ENCODE assay signal across 8 cellular contexts in the genomic region with DNA sequence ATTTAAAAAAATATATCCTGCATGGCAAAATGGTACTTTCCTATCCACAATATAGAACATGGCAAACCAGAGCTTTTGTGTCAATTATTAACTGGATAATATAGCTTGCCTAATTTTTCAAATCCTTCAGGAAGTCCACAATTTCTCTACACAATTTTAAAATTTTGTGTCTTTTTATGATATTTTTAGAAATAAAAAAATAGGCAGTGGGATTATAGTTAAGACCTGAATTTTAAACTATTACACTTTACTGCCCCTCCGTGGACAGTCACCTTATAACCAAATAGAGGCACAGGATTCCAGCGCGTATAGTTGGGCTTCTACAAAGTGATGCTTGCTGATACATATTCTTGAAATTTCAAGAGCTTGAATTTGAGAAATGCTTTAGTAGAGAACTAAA. TPM values are rescaled to one million over a fixed set of nuclear protein-coding genes. Genes with fewer than 3 reads are reported as not detected.
DNase-seq lines count a peak whose midpoint lies in the region; ATAC-seq and TF ChIP-seq lines count a peak whose summit lies in the region.

No MANE protein-coding gene starts in this region.

- no peak overlapping the region for H3K27ac Mint-ChIP-seq in activated naive CD8-positive, alpha-beta T cell treated with anti-CD3 and anti-CD28 coated beads for 36 hours

- ATAC-seq in HG02763 (IDR thresholded peaks at IDR 0.05; ENCODE audit: unreplicated experiment): no peak
- no peak for ATAC-seq in HG02678 (IDR thresholded peaks at IDR 0.05; ENCODE audit: unreplicated experiment)

- no peaks in the 10 kb centered on the region for H3K9me3 Mint-ChIP-seq in activated naive CD8-positive, alpha-beta T cell treated with anti-CD3 and anti-CD28 coated beads for 36 hours

- H3K9me2 ChIP-seq in hepatocyte (replicated peaks; ENCODE audit: insufficient read depth): no peaks in the 10 kb centered on the region

- WGBS in hepatocyte (ENCODE audit: low lambda C conversion rate, missing lambda C conversion rate): 3% methylated on average over 3 of the region's 3 CpGs

- CTCF ChIA-PET in AG04449 (lab: Yijun Ruan, JAX): interaction anchor here (0.7 to 3.8 kb wide), 37 partner anchors 9 to 518 kb away, joined by 3 to 79 read pairs (median 4); a partner anchor contains a TSS
- CTCF ChIA-PET in GM10248 (lab: Yijun Ruan, JAX): interaction anchor here (0.8 to 5.1 kb wide), 15 partner anchors 10 to 520 kb away, joined by 3 to 44 read pairs (median 3); no protein-coding TSS in a partner anchor

- H3K79me2 ChIP-seq in hepatocyte: peaks cover 6% of the 10 kb centered on the region

- H3K27ac ChIP-seq in hepatocyte: no peak overlapping the region

- no peaks in the 10 kb centered on the region for H3K36me3 ChIP-seq in hepatocyte (replicated peaks; ENCODE audit: insufficient read depth, low read depth)

- no peak overlapping the region for H3K4me3 Mint-ChIP-seq in activated naive CD8-positive, alpha-beta T cell treated with anti-CD3 and anti-CD28 coated beads for 36 hours

- peaks cover 6% of the 10 kb centered on the region for H3K4me1 ChIP-seq in hepatocyte (ENCODE audit: insufficient read depth)

- H3K4me1 Mint-ChIP-seq in activated naive CD8-positive, alpha-beta T cell treated with anti-CD3 and anti-CD28 coated beads for 36 hours: peaks cover 19% of the 10 kb centered on the region

- H3K9me3 ChIP-seq in hepatocyte (ENCODE audit: low read depth): no peaks in the 10 kb centered on the region

- H3K36me3 Mint-ChIP-seq in activated naive CD8-positive, alpha-beta T cell treated with anti-CD3 and anti-CD28 coated beads for 36 hours: peaks cover 8% of the 10 kb centered on the region

- TF ChIP-seq CTCF in AG04449 (IDR thresholded peaks at IDR 0.05; ENCODE audit: insufficient read depth, low read length, missing control alignments) (peak; percentile 30), GM10248 (IDR thresholded peaks at IDR 0.05; ENCODE audit: control extremely low read depth, extremely low read depth, low read depth, missing control alignments) (peak; percentile 68), hepatocyte (IDR thresholded peaks at IDR 0.05; ENCODE audit: poor library complexity) (peak; percentile 68)

- no peak overlapping the region for H3K4me2 ChIP-seq in hepatocyte

- H2AFZ ChIP-seq in hepatocyte: no peak overlapping the region

- no peak overlapping the region for H3K4me3 ChIP-seq in AG04449 (ENCODE audit: low read depth, low read length)
- no peak overlapping the region for H3K4me3 ChIP-seq in hepatocyte

- H3K27me3 Mint-ChIP-seq in activated naive CD8-positive, alpha-beta T cell treated with anti-CD3 and anti-CD28 coated beads for 36 hours: no peaks in the 10 kb centered on the region

- DNase-seq in AG04449 (ENCODE audit: low read depth, low spot score): no peak
- peak; percentile 53 for DNase-seq in GM10248 (ENCODE audit: extremely low spot score)
- DNase-seq in NCI-H446 treated with DMSO at 0.1 percent for 48 hours (lab: John Stamatoyannopoulos, UW): peak; percentile 14
- DNase-seq in activated naive CD8-positive, alpha-beta T cell treated with anti-CD3 and anti-CD28 coated beads for 36 hours: peak; percentile 22
- DNase-seq in hepatocyte (ENCODE audit: low spot score): peak; percentile 73
- peak; percentile 18 to 44 for DNase-seq in stimulated activated CD4-positive, alpha-beta T cell treated with anti-CD3 and anti-CD28 coated beads, Interleukin-2, amount 100 ng/mL, for 24 hours

- H3K27me3 ChIP-seq in hepatocyte: no peaks in the 10 kb centered on the region

- POLR2A ChIA-PET in AG04449 (lab: Yijun Ruan, JAX): no interaction called here
- POLR2A ChIA-PET in GM10248 (lab: Yijun Ruan, JAX): no interaction called here

- no peaks in the 10 kb centered on the region for H4K20me1 ChIP-seq in hepatocyte (ENCODE audit: insufficient read depth, poor library complexity, severe bottlenecking)

RNA-seq across cellular contexts. Expression of a gene that starts 2.1 kb away (rescaled TPM):
- total RNA-seq in activated naive CD8-positive, alpha-beta T cell treated with anti-CD3 and anti-CD28 coated beads for 36 hours: 10 to 100 TPM; 12.9 to 14.5 TPM
- 0.80 and 3.0 TPM in 2 replicates for total RNA-seq in hepatocyte
- 0.21 and 0.74 TPM in 2 replicates for polyA plus RNA-seq in hepatocyte
